Comparison of ENCODE assay signal across 18 cellular contexts in the genomic region with DNA sequence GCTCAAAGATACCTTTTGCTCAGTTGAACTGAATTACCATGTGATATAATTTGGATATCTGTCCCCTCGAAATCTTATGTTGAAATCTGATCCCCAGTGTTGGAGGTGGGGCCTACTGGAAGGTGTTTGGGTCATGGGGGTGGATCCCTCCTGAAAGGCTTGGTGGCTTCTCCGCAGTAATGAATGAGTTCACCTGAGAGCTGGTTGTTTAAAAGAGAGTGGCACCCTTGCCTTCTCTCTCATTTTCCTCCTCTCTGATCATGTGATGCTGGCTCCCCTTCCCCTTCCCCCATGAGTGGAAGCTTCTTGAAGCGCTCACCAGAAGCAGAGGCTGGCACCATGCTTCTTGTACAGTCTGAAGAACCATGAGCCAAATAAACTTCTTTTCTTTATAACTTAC.
DNase-seq lines count a peak whose midpoint lies in the region; ATAC-seq and TF ChIP-seq lines count a peak whose summit lies in the region.
"Had no signal": no experiment of that assay in that cellular context is flagged by ENCODE, and none has a peak within 500 bp of the region (broad histone marks: within the 10 kb centered on the region; RNA-seq: fewer than 3 reads in every experiment).

No MANE protein-coding gene starts in this region.

- H4K20me1 ChIP-seq in BLaER1 treated with 17β-estradiol and CSF1 and Interleukin-3, amounts not matched to agents 10 nM and 100 nM: no peaks in the 10 kb centered on the region

- no peak for TF ChIP-seq POLR2A in esophagus muscularis mucosa (IDR thresholded peaks at IDR 0.05; ENCODE audit: low read depth)

- H3K27ac ChIP-seq in BLaER1 treated with 17β-estradiol and CSF1 and Interleukin-3, amounts not matched to agents 10 nM and 100 nM: no peak overlapping the region
- peak overlapping the region; percentile 73 to 100 (median 79) for H3K27ac ChIP-seq in esophagus muscularis mucosa (replicated peaks in 1 of 4)

- peak overlapping the region in 8 of 11 experiments; percentile 13 to 75 (median 34); a peak in 10 of 22 replicates for H3K4me2 ChIP-seq in BLaER1 treated with 17β-estradiol and CSF1 and Interleukin-3, amounts not matched to agents 10 nM and 100 nM

- 0 out of 22 replicates have a peak, but pooled peaks cover 0 to 3% (median 0%) of the 10 kb centered on the region in 11 experiments for H3K27me3 ChIP-seq in BLaER1 treated with 17β-estradiol and CSF1 and Interleukin-3, amounts not matched to agents 10 nM and 100 nM
- no peaks in the 10 kb centered on the region for H3K27me3 ChIP-seq in esophagus muscularis mucosa

- no peak overlapping the region for H3K9ac ChIP-seq in BLaER1 treated with 17β-estradiol and CSF1 and Interleukin-3, amounts not matched to agents 10 nM and 100 nM

- no peak for TF ChIP-seq EP300 in esophagus muscularis mucosa (IDR thresholded peaks at IDR 0.05)

- H3K36me3 Mint-ChIP-seq in osteocyte (ENCODE audit: unreplicated experiment): peaks cover 64% of the 10 kb centered on the region
- H3K36me3 Mint-ChIP-seq: activated CD8-positive, alpha-beta memory T cell treated with anti-CD3 and anti-CD28 coated beads, Interleukin-2, amount 10 ng/mL, durations not matched to agents 7 days and 5 days; naive thymus-derived CD8-positive, alpha-beta T cell; stimulated activated memory B cell treated with anti-CD40 and anti-IgM and Interleukin-4, amounts not matched to agents 10 μg/mL and 1 μg/mL and 100 μg/mL, for 72 hours; T-cell had no signal

- H3K4me3 ChIP-seq in BLaER1 treated with 17β-estradiol and CSF1 and Interleukin-3, amounts not matched to agents 10 nM and 100 nM: no peak overlapping the region
- H3K4me3 ChIP-seq in esophagus muscularis mucosa: no peak overlapping the region

- H3K4me3 Mint-ChIP-seq in osteocyte (ENCODE audit: unreplicated experiment): no peak overlapping the region
- H3K4me3 Mint-ChIP-seq: activated CD8-positive, alpha-beta memory T cell treated with anti-CD3 and anti-CD28 coated beads, Interleukin-2, amount 10 ng/mL, durations not matched to agents 7 days and 5 days; naive thymus-derived CD8-positive, alpha-beta T cell; stimulated activated memory B cell treated with anti-CD40 and anti-IgM and Interleukin-4, amounts not matched to agents 10 μg/mL and 1 μg/mL and 100 μg/mL, for 72 hours; T-cell had no signal

- H3K4me1 Mint-ChIP-seq in osteocyte (ENCODE audit: unreplicated experiment): peaks cover 48% of the 10 kb centered on the region
- H3K4me1 Mint-ChIP-seq: activated CD8-positive, alpha-beta memory T cell treated with anti-CD3 and anti-CD28 coated beads, Interleukin-2, amount 10 ng/mL, durations not matched to agents 7 days and 5 days; stimulated activated memory B cell treated with anti-CD40 and anti-IgM and Interleukin-4, amounts not matched to agents 10 μg/mL and 1 μg/mL and 100 μg/mL, for 72 hours had no signal

- DNase-seq in NCI-H69 (lab: John Stamatoyannopoulos, UW) (peak; percentile 67), esophagus muscularis mucosa (ENCODE audit: extremely low spot score) (no peak), osteocyte (ENCODE audit: extremely low spot score, unreplicated experiment) (no peak), NCI-H748 (lab: John Stamatoyannopoulos, UW; ENCODE audit: unreplicated experiment) (no peak)
- DNase-seq in stimulated activated CD4-positive, alpha-beta T cell treated with anti-CD3 and anti-CD28 coated beads, Interleukin-4, amount 100 ng/mL, for 4 hours: no peak
- DNase-seq: activated CD4-positive, CD25-positive, alpha-beta regulatory T cell; activated CD8-positive, alpha-beta memory T cell treated with anti-CD3 and anti-CD28 coated beads, Interleukin-2, amount 10 ng/mL, durations not matched to agents 7 days and 5 days; activated naive CD4-positive, alpha-beta T cell treated with Interleukin-2 at 50 U/mL for 16 hours; Kasumi-1; kidney glomerular epithelial cell; naive thymus-derived CD8-positive, alpha-beta T cell; NCI-H1436; NCI-H524 treated with DMSO at 0.1 percent for 48 hours; T-cell had no signal

- no peak for TF ChIP-seq CTCF in esophagus muscularis mucosa (IDR thresholded peaks at IDR 0.05)
- TF ChIP-seq CTCF in osteocyte (IDR thresholded peaks at IDR 0.05): no peak

- H3K4me1 ChIP-seq in BLaER1 treated with 17β-estradiol and CSF1 and Interleukin-3, amounts not matched to agents 10 nM and 100 nM: peaks cover 28 to 77% (median 39%) of the 10 kb centered on the region in 10 experiments
- peaks cover 50 to 82% (median 58%) of the 10 kb centered on the region in 4 donors for H3K4me1 ChIP-seq in esophagus muscularis mucosa

- no peaks in the 10 kb centered on the region for H3K9me3 Mint-ChIP-seq in osteocyte (ENCODE audit: unreplicated experiment)
- H3K9me3 Mint-ChIP-seq: naive thymus-derived CD8-positive, alpha-beta T cell; stimulated activated memory B cell treated with anti-CD40 and anti-IgM and Interleukin-4, amounts not matched to agents 10 μg/mL and 1 μg/mL and 100 μg/mL, for 72 hours; T-cell had no signal

- no peaks in the 10 kb centered on the region for H3K9me3 ChIP-seq in BLaER1 treated with 17β-estradiol and CSF1 and Interleukin-3, amounts not matched to agents 10 nM and 100 nM (replicated peaks in 1 of 11)
- no peaks in the 10 kb centered on the region for H3K9me3 ChIP-seq in esophagus muscularis mucosa

- ATAC-seq in GM21619 (IDR thresholded peaks at IDR 0.05; ENCODE audit: unreplicated experiment) (no peak), HG03139 (IDR thresholded peaks at IDR 0.05; ENCODE audit: unreplicated experiment) (no peak)
- ATAC-seq: activated CD8-positive, alpha-beta memory T cell treated with anti-CD3 and anti-CD28 coated beads, Interleukin-2, amount 10 ng/mL, durations not matched to agents 7 days and 5 days; naive thymus-derived CD8-positive, alpha-beta T cell; stimulated activated memory B cell treated with anti-CD40 and anti-IgM and Interleukin-4, amounts not matched to agents 10 μg/mL and 1 μg/mL and 100 μg/mL, for 72 hours; T-cell had no signal

- H3K27ac Mint-ChIP-seq in osteocyte (ENCODE audit: unreplicated experiment): peak overlapping the region; percentile 97
- H3K27ac Mint-ChIP-seq: activated CD8-positive, alpha-beta memory T cell treated with anti-CD3 and anti-CD28 coated beads, Interleukin-2, amount 10 ng/mL, durations not matched to agents 7 days and 5 days; stimulated activated memory B cell treated with anti-CD40 and anti-IgM and Interleukin-4, amounts not matched to agents 10 μg/mL and 1 μg/mL and 100 μg/mL, for 72 hours; T-cell had no signal

- intact Hi-C loops in esophagus muscularis mucosa (cut with DNase I): no loop called here

- no peaks in the 10 kb centered on the region; a peak in 2 of 22 replicates for H3K36me3 ChIP-seq in BLaER1 treated with 17β-estradiol and CSF1 and Interleukin-3, amounts not matched to agents 10 nM and 100 nM
- peaks cover 10 to 35% (median 21%) of the 10 kb centered on the region in 4 donors for H3K36me3 ChIP-seq in esophagus muscularis mucosa

- WGBS in esophagus muscularis mucosa: 77% methylated on average over 3 of the region's 3 CpGs

- no peaks in the 10 kb centered on the region for H3K27me3 Mint-ChIP-seq in osteocyte (ENCODE audit: unreplicated experiment)
- H3K27me3 Mint-ChIP-seq: activated CD8-positive, alpha-beta memory T cell treated with anti-CD3 and anti-CD28 coated beads, Interleukin-2, amount 10 ng/mL, durations not matched to agents 7 days and 5 days; stimulated activated memory B cell treated with anti-CD40 and anti-IgM and Interleukin-4, amounts not matched to agents 10 μg/mL and 1 μg/mL and 100 μg/mL, for 72 hours; T-cell had no signal

Comparison
In these comparisons a context has a peak if more than half of its experiments do, and no peak if none do; other contexts are left out.
1. H3K27ac ChIP-seq: peak in esophagus muscularis mucosa (4 of 4); none in BLaER1 treated with 17β-estradiol and CSF1 and Interleukin-3, amounts not matched to agents 10 nM and 100 nM (0 of 11).